Comparison of ENCODE assay signal across 29 cellular contexts in the genomic region with DNA sequence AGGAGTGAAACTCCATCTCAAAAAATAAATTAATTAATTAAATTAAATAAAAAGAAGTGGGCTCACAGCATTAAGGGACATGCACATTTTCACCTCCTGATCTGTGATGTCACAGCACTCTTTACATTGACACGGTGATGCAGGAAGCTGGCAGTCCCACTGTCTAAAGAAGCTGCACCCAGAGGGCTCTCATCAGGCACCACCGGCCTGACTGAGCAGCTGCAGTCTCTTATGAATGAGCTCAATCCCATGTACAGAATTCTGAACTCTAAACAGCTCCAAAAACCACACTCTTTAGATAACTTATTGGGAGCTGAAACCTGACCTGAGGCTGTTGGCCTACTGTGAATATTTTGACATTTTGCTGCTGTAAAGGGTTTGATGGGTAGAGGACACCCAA. TPM values are rescaled to one million over a fixed set of nuclear protein-coding genes. Genes with fewer than 3 reads are reported as not detected.
"Had no signal": no experiment of that assay in that cellular context is flagged by ENCODE, and none has a peak within 500 bp of the region (broad histone marks: within the 10 kb centered on the region; RNA-seq: fewer than 3 reads in every experiment).

No MANE protein-coding gene starts in this region.

- H3K4me3 Mint-ChIP-seq: activated CD4-positive, alpha-beta memory T cell treated with anti-CD3 and anti-CD28 coated beads for 36 hours; activated CD4-positive, alpha-beta T cell treated with anti-CD3 and anti-CD28 coated beads, Interleukin-2, amount 10 ng/mL, durations not matched to agents 7 days and 5 days; activated naive CD8-positive, alpha-beta T cell treated with anti-CD3 and anti-CD28 coated beads, Interleukin-2, amount 50 U/mL, for 24 hours; activated T-cell treated with anti-CD3 and anti-CD28 coated beads, Interleukin-2, amount 50 U/mL, for 4 hours; T-cell had no signal

- H3K9ac ChIP-seq: KMS-11 had no signal

- H3K9me3 ChIP-seq: MG63 had no signal

- H3K27ac Mint-ChIP-seq: activated CD4-positive, alpha-beta memory T cell treated with anti-CD3 and anti-CD28 coated beads for 36 hours; activated CD4-positive, alpha-beta T cell treated with anti-CD3 and anti-CD28 coated beads, Interleukin-2, amount 10 ng/mL, durations not matched to agents 7 days and 5 days; activated naive CD4-positive, alpha-beta T cell treated with anti-CD3 and anti-CD28 coated beads, Interleukin-2, amount 50 U/mL, for 72 hours; activated naive CD8-positive, alpha-beta T cell treated with anti-CD3 and anti-CD28 coated beads, Interleukin-2, amount 50 U/mL, for 24 hours; T-cell had no signal

- FAIRE-seq: astrocyte, TTC549 had no signal

- ATAC-seq: activated naive CD4-positive, alpha-beta T cell treated with anti-CD3 and anti-CD28 coated beads, Interleukin-2, amount 50 U/mL, for 72 hours; activated naive CD8-positive, alpha-beta T cell treated with anti-CD3 and anti-CD28 coated beads, Interleukin-2, amount 50 U/mL, for 24 hours; activated T-cell treated with anti-CD3 and anti-CD28 coated beads, Interleukin-2, amount 50 U/mL, for 4 hours; T-cell had no signal

- H3K27me3 ChIP-seq: MG63 had no signal

- H3K36me3 Mint-ChIP-seq: activated CD4-positive, alpha-beta memory T cell treated with anti-CD3 and anti-CD28 coated beads for 36 hours; activated naive CD4-positive, alpha-beta T cell treated with anti-CD3 and anti-CD28 coated beads, Interleukin-2, amount 50 U/mL, for 72 hours; T-cell had no signal

- H3K4me2 ChIP-seq: KMS-11 had no signal

- H3K4me1 Mint-ChIP-seq: activated CD4-positive, alpha-beta T cell treated with anti-CD3 and anti-CD28 coated beads, Interleukin-2, amount 10 ng/mL, durations not matched to agents 7 days and 5 days; activated naive CD8-positive, alpha-beta T cell treated with anti-CD3 and anti-CD28 coated beads, Interleukin-2, amount 50 U/mL, for 24 hours; T-cell had no signal

- H3K27ac ChIP-seq: KMS-11, SK-N-MC had no signal

- H3K9me3 Mint-ChIP-seq: activated CD4-positive, alpha-beta memory T cell treated with anti-CD3 and anti-CD28 coated beads for 36 hours; activated CD4-positive, alpha-beta T cell treated with anti-CD3 and anti-CD28 coated beads, Interleukin-2, amount 10 ng/mL, durations not matched to agents 7 days and 5 days; activated naive CD4-positive, alpha-beta T cell treated with anti-CD3 and anti-CD28 coated beads, Interleukin-2, amount 50 U/mL, for 72 hours; activated naive CD8-positive, alpha-beta T cell treated with anti-CD3 and anti-CD28 coated beads, Interleukin-2, amount 50 U/mL, for 24 hours; activated T-cell treated with anti-CD3 and anti-CD28 coated beads, Interleukin-2, amount 50 U/mL, for 4 hours had no signal

- H3K27me3 Mint-ChIP-seq: activated CD4-positive, alpha-beta T cell treated with anti-CD3 and anti-CD28 coated beads, Interleukin-2, amount 10 ng/mL, durations not matched to agents 7 days and 5 days; activated naive CD8-positive, alpha-beta T cell treated with anti-CD3 and anti-CD28 coated beads, Interleukin-2, amount 50 U/mL, for 24 hours had no signal

- H3K4me3 ChIP-seq: MG63, SK-N-MC had no signal

- H3K36me3 ChIP-seq: MG63 had no signal

- DNase-seq: activated CD4-positive, alpha-beta memory T cell treated with anti-CD3 and anti-CD28 coated beads for 36 hours; activated CD4-positive, alpha-beta T cell treated with anti-CD3 and anti-CD28 coated beads, Interleukin-2, amount 10 ng/mL, durations not matched to agents 7 days and 5 days; activated CD4-positive, CD25-positive, alpha-beta regulatory T cell; activated CD8-positive, alpha-beta memory T cell treated with anti-CD3 and anti-CD28 coated beads for 24 hours; activated effector memory CD4-positive, alpha-beta T cell treated with anti-CD3 and anti-CD28 coated beads, Interleukin-2, amount 50 U/mL, for 16 hours; activated naive CD4-positive, alpha-beta T cell treated with Interleukin-2 at 50 U/mL for 16 hours; activated naive CD8-positive, alpha-beta T cell treated with anti-CD3 and anti-CD28 coated beads, Interleukin-2, amount 50 U/mL, for 24 hours; activated T-cell treated with anti-CD3 and anti-CD28 coated beads, Interleukin-2, amount 50 U/mL, for 4 hours; amniotic stem cell; caudate nucleus; MG63; MV-4-11; NCI-H1092 treated with DMSO at 0.1 percent for 48 hours; NCI-H1417 treated with DMSO at 0.1 percent for 48 hours; NCI-H1694; NCI-H526 treated with DMSO at 0.1 percent for 48 hours; NCI-H82; RPMI8226; SIG-M5; T-cell; T-helper 2 cell; T1000 had no signal

RNA-seq across cellular contexts. Expression of a gene that starts 46.0 kb away (rescaled TPM):
- total RNA-seq: activated CD4-positive, alpha-beta memory T cell treated with anti-CD3 and anti-CD28 coated beads for 36 hours; activated CD4-positive, alpha-beta T cell treated with anti-CD3 and anti-CD28 coated beads, Interleukin-2, amount 10 ng/mL, durations not matched to agents 7 days and 5 days; cerebellum; OCI-LY7 had no signal
